Comparison of ENCODE assay signal across 27 cellular contexts in genomic region chr7:75563171-75563570, GRCh38.
"Had no signal": no experiment of that assay in that cellular context is flagged by ENCODE, and none has a peak within 500 bp of the region (broad histone marks: within the 10 kb centered on the region; RNA-seq: fewer than 3 reads in every experiment).

No MANE protein-coding gene starts in this region.

- DNase-seq: activated B cell treated with CpG ODN at 0.5 μM for 24 hours; activated CD4-positive, alpha-beta memory T cell treated with anti-CD3 and anti-CD28 coated beads for 36 hours; activated CD4-positive, alpha-beta T cell treated with anti-CD3 and anti-CD28 coated beads for 4 hours; activated CD4-positive, alpha-beta T cell treated with anti-CD3 and anti-CD28 coated beads, Interleukin-2, amount 50 U/mL, for 1 hour; activated CD4-positive, CD25-positive, alpha-beta regulatory T cell treated with anti-CD3 and anti-CD28 coated beads, Interleukin-2, amount 50 U/mL, for 72 hours; activated CD8-positive, alpha-beta memory T cell treated with anti-CD3 and anti-CD28 coated beads, Interleukin-2, amount 50 U/mL, for 4 hours; activated gamma-delta T cell treated with Interleukin-2 at 50 U/mL for 16 hours; activated naive CD4-positive, alpha-beta T cell treated with anti-CD3 and anti-CD28 coated beads for 36 hours; activated T-cell treated with anti-CD3 and anti-CD28 coated beads for 4 hours; activated T-cell treated with anti-CD3 and anti-CD28 coated beads, Interleukin-2, amount 50 U/mL, for 4 hours; anterior cingulate cortex; caudate nucleus; Karpas-422; NCI-H1105; NCI-H1436; NCI-H1694; NCI-H1930; NCI-H510A; NCI-H526 treated with DMSO at 0.1 percent for 48 hours; NK-92 treated with Interleukin-12 subunit alpha and Interleukin-12 subunit beta, amount 100 ng/mL, for 24 hours; PC-3; Peyer's patch; RPMI8226; SHP77 treated with DMSO at 0.1 percent for 48 hours; SK-N-SH had no signal

- H3K9ac ChIP-seq: SK-N-SH had no signal

- H3K4me2 ChIP-seq: SK-N-SH had no signal

- H3K4me1 ChIP-seq: Peyer's patch had no signal

- ATAC-seq: activated naive CD4-positive, alpha-beta T cell treated with anti-CD3 and anti-CD28 coated beads, Interleukin-2, amount 50 U/mL, for 72 hours; activated T-cell treated with anti-CD3 and anti-CD28 coated beads, Interleukin-2, amount 50 U/mL, for 4 hours; PC-3 had no signal

- H3K4me3 ChIP-seq: Peyer's patch, SJSA1 had no signal

- H3K9me3 ChIP-seq: Peyer's patch, SJSA1, SK-N-SH had no signal

- H3K27ac ChIP-seq: Peyer's patch, SJSA1 had no signal

- H3K27me3 ChIP-seq: Peyer's patch, SJSA1 had no signal
